ENCODE assay signal across 26 cellular contexts in the genomic region with DNA sequence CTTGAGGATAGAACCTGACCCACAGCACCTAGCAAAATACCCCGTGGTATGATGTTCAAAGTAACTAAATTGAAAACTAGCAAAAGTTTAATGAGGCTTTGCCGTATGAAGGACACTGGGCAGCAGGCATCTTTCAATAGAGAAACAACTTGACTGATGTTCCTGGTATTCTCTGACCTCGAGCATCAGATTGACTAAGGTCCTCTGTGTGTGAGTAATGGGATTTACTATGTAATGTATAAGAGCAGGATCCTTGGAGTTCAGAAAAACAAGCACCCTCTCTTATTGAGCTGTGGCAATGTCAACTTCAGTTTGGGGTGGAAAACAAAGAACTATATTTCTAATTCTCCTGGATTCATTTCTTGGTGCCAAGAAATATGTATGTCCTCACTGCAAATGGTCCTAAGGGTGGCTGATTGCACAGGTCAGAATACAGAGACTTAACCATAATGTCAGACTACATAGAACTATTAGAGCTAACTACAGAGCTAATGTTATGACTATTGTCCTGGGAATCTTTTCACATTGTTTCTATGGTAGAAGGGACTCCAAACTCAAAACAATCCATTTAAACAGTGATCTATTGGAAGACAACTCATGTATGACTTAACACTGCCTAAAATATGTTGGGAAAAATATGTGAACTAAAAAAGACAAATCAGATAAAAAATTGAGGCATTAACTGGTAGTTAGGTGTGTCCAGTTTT. TPM values are rescaled to one million over a fixed set of nuclear protein-coding genes. Genes with fewer than 3 reads are reported as not detected.
DNase-seq lines count a peak whose midpoint lies in the region; ATAC-seq and TF ChIP-seq lines count a peak whose summit lies in the region.
"Had no signal": no experiment of that assay in that cellular context is flagged by ENCODE, and none has a peak within 500 bp of the region (broad histone marks: within the 10 kb centered on the region; RNA-seq: fewer than 3 reads in every experiment).

No MANE protein-coding gene starts in this region.

- H3K4me2 ChIP-seq in mesenchymal stem cell (ENCODE audit: low read length, poor library complexity, severe bottlenecking) = no peak overlapping the region

- no peak overlapping the region for H2BK120ac ChIP-seq in mesenchymal stem cell (ENCODE audit: low read depth, low read length)

- H3K4ac ChIP-seq in mesenchymal stem cell (ENCODE audit: low read depth in 1 of 2, low read length in 2 of 2) = no peak overlapping the region

- H3K79me1 ChIP-seq in mesenchymal stem cell (replicated peaks; ENCODE audit: low read length, poor library complexity, severe bottlenecking) = no peaks in the 10 kb centered on the region

- H3K27me3 ChIP-seq in mesenchymal stem cell (ENCODE audit: control insufficient read depth in 1 of 2, insufficient read depth in 1 of 2, low read length in 2 of 2) = no peaks in the 10 kb centered on the region
- H3K27me3 ChIP-seq: cardiac muscle cell, heart left ventricle had no signal

- DNase-seq in AG08395 (ENCODE audit: low spot score) (peak; percentile 56), LHCN-M2 (ENCODE audit: low read depth) (peak; percentile 36), epithelial cell of proximal tubule (ENCODE audit: low read depth) (peak; percentile 82), mesenchymal stem cell (no peak), SIG-M5 (lab: John Stamatoyannopoulos, UW) (no peak), activated gamma-delta T cell (lab: John Stamatoyannopoulos, UW) (no peak), glutamatergic neuron (no peak)
- DNase-seq: activated CD4-positive, alpha-beta T cell treated with anti-CD3 and anti-CD28 coated beads, Interleukin-2, amount 50 U/mL, for 1 hour; activated CD8-positive, alpha-beta memory T cell treated with anti-CD3 and anti-CD28 coated beads, Interleukin-2, amount 10 ng/mL, durations not matched to agents 7 days and 5 days; activated naive CD4-positive, alpha-beta T cell treated with anti-CD3 and anti-CD28 coated beads, Interleukin-2, amount 50 U/mL, for 16 hours; cortex of kidney; heart left ventricle; KBM-7; mesendoderm; MV-4-11; NCI-H1694 treated with DMSO at 0.1 percent for 48 hours; NCI-H2171 treated with DMSO at 0.1 percent for 48 hours; NCI-H748 treated with DMSO at 0.1 percent for 48 hours; nucleus accumbens; small intestine; stimulated activated CD4-positive, alpha-beta T cell treated with anti-CD3 and anti-CD28 coated beads, Interleukin-1b, Interleukin-23, amount 100 ng/mL, for 48 hours; T-helper 9 cell; WERI-Rb-1 had no signal

- peak overlapping the region; percentile 64 for H3K27ac ChIP-seq in mesenchymal stem cell (ENCODE audit: low read length, poor library complexity, severe bottlenecking)
- H3K27ac ChIP-seq: cardiac muscle cell, heart left ventricle, WERI-Rb-1 had no signal

- H3K9me3 Mint-ChIP-seq in glutamatergic neuron (ENCODE audit: unreplicated experiment) = peaks cover 2% of the 10 kb centered on the region

- no peak overlapping the region for H3K4me3 Mint-ChIP-seq in glutamatergic neuron (ENCODE audit: unreplicated experiment)
- H3K4me3 Mint-ChIP-seq: activated CD8-positive, alpha-beta memory T cell treated with anti-CD3 and anti-CD28 coated beads, Interleukin-2, amount 10 ng/mL, durations not matched to agents 7 days and 5 days; CD14-positive monocyte had no signal

- no peak overlapping the region for H3K14ac ChIP-seq in mesenchymal stem cell (ENCODE audit: low read length in 2 of 2)

- no peak overlapping the region for H3K23ac ChIP-seq in mesenchymal stem cell (ENCODE audit: low read length in 2 of 2)

- H3K36me3 Mint-ChIP-seq in glutamatergic neuron (ENCODE audit: unreplicated experiment) = no peaks in the 10 kb centered on the region
- H3K36me3 Mint-ChIP-seq: activated CD8-positive, alpha-beta memory T cell treated with anti-CD3 and anti-CD28 coated beads, Interleukin-2, amount 10 ng/mL, durations not matched to agents 7 days and 5 days had no signal

- H2BK15ac ChIP-seq in mesenchymal stem cell (ENCODE audit: low read depth, poor library complexity, severe bottlenecking) = no peak overlapping the region

- TF ChIP-seq CTCF in epithelial cell of proximal tubule (conservative IDR thresholded peaks at IDR 0.05; ENCODE audit: low read depth, low read length) (no peak), glutamatergic neuron (IDR thresholded peaks at IDR 0.05; ENCODE audit: partially characterized antibody, unreplicated experiment) (no peak)

- no peak overlapping the region for H4K8ac ChIP-seq in mesenchymal stem cell (ENCODE audit: low read length)

- H3K36me3 ChIP-seq in mesenchymal stem cell (ENCODE audit: control insufficient read depth in 1 of 2, insufficient read depth in 2 of 2, low read depth in 1 of 2, low read length in 2 of 2) = peaks cover 0 to 21% of the 10 kb centered on the region in 2 experiments
- H3K36me3 ChIP-seq: cardiac muscle cell, WERI-Rb-1 had no signal

- H2BK12ac ChIP-seq in mesenchymal stem cell (ENCODE audit: low read length in 2 of 2) = no peak overlapping the region

- H4K91ac ChIP-seq in mesenchymal stem cell (ENCODE audit: low read length) = no peak overlapping the region

- no peaks in the 10 kb centered on the region for H3K9me3 ChIP-seq in mesenchymal stem cell (ENCODE audit: control insufficient read depth, low read length)
- H3K9me3 ChIP-seq: heart left ventricle had no signal

- no peak for ATAC-seq in GM18498 (IDR thresholded peaks at IDR 0.05; ENCODE audit: unreplicated experiment)
- ATAC-seq: activated CD8-positive, alpha-beta memory T cell treated with anti-CD3 and anti-CD28 coated beads, Interleukin-2, amount 10 ng/mL, durations not matched to agents 7 days and 5 days; heart left ventricle had no signal

- H2AFZ ChIP-seq in mesenchymal stem cell (ENCODE audit: low read depth, low read length) = no peak overlapping the region

- no peaks in the 10 kb centered on the region for H3K27me3 Mint-ChIP-seq in glutamatergic neuron (ENCODE audit: unreplicated experiment)

- peak overlapping the region; percentile 27 for H3K9ac ChIP-seq in mesenchymal stem cell (ENCODE audit: low read length)

- H3K18ac ChIP-seq in mesenchymal stem cell (ENCODE audit: low read depth in 1 of 2, low read length in 2 of 2) = no peak overlapping the region

- no peak overlapping the region for H3K27ac Mint-ChIP-seq in glutamatergic neuron (ENCODE audit: unreplicated experiment)
- H3K27ac Mint-ChIP-seq: activated CD8-positive, alpha-beta memory T cell treated with anti-CD3 and anti-CD28 coated beads, Interleukin-2, amount 10 ng/mL, durations not matched to agents 7 days and 5 days had no signal

- no peak overlapping the region for H2BK5ac ChIP-seq in mesenchymal stem cell (ENCODE audit: low read depth, low read length, poor library complexity, severe bottlenecking)

- 85% methylated on average over 3 of the region's 3 CpGs for WGBS in mesenchymal stem cell

- H3K4me3 ChIP-seq in epithelial cell of proximal tubule (ENCODE audit: low read depth, low read length) = no peak overlapping the region
- H3K4me3 ChIP-seq in mesenchymal stem cell (ENCODE audit: insufficient read depth in 1 of 2, low read depth in 1 of 2, low read length in 2 of 2) = no peak overlapping the region
- H3K4me3 ChIP-seq: cardiac muscle cell, heart left ventricle had no signal

- H2AK5ac ChIP-seq in mesenchymal stem cell (ENCODE audit: low read length, severe bottlenecking) = no peak overlapping the region

- no peaks in the 10 kb centered on the region for H3K4me1 Mint-ChIP-seq in glutamatergic neuron (ENCODE audit: low read depth, unreplicated experiment)
- H3K4me1 Mint-ChIP-seq: activated CD8-positive, alpha-beta memory T cell treated with anti-CD3 and anti-CD28 coated beads, Interleukin-2, amount 10 ng/mL, durations not matched to agents 7 days and 5 days had no signal

- H3K4me1 ChIP-seq in mesenchymal stem cell (ENCODE audit: control insufficient read depth, insufficient read depth, low read depth, low read length) = peaks cover 1% of the 10 kb centered on the region
- H3K4me1 ChIP-seq: heart left ventricle had no signal

RNA-seq across cellular contexts. Expression of a gene that starts 4.4 kb away (rescaled TPM):
- total RNA-seq in LHCN-M2 (2014; rRNA removed) (20.3 and 21.3 TPM in 2 replicates), epithelial cell of proximal tubule (3.1 TPM in 1 of 2 replicates, not detected in the other), glutamatergic neuron (ENCODE audit: unreplicated experiment) (not detected)
- 0.86 TPM for polyA plus RNA-seq in LHCN-M2 (2012)
- 2.1 TPM for polyA plus RNA-seq in mesenchymal stem cell (2013, experiment 1 of 2)
- 2.2 TPM for polyA plus RNA-seq in mesenchymal stem cell (2013, experiment 2 of 2)
- total RNA-seq: activated CD8-positive, alpha-beta memory T cell treated with anti-CD3 and anti-CD28 coated beads, Interleukin-2, amount 10 ng/mL, durations not matched to agents 7 days and 5 days; cardiac muscle cell had no signal
- polyA plus RNA-seq: cardiac muscle cell had no signal

RNA-seq across cellular contexts. Expression of a gene that starts 47.9 kb away (rescaled TPM):
- 37.4 and 45.1 TPM in 2 replicates for total RNA-seq in LHCN-M2 (2014; rRNA removed)
- 3.6 TPM for polyA plus RNA-seq in LHCN-M2 (2012)
- 26.2 and 28.6 TPM in 2 replicates for total RNA-seq in epithelial cell of proximal tubule
- polyA plus RNA-seq in mesenchymal stem cell (2013, experiment 1 of 2) = 8.2 TPM
- 7.8 TPM for polyA plus RNA-seq in mesenchymal stem cell (2013, experiment 2 of 2)
- total RNA-seq in glutamatergic neuron (ENCODE audit: unreplicated experiment) = 31.6 TPM

Comparison
In these comparisons a context has a peak if more than half of its experiments do, and no peak if none do; other contexts are left out.
1. DNase-seq: peak in AG08395 (single experiment), LHCN-M2 (single experiment) and epithelial cell of proximal tubule (single experiment); none in mesenchymal stem cell (single experiment), SIG-M5 (single experiment), activated gamma-delta T cell (single experiment) and glutamatergic neuron (single experiment).